In the genomic region with DNA sequence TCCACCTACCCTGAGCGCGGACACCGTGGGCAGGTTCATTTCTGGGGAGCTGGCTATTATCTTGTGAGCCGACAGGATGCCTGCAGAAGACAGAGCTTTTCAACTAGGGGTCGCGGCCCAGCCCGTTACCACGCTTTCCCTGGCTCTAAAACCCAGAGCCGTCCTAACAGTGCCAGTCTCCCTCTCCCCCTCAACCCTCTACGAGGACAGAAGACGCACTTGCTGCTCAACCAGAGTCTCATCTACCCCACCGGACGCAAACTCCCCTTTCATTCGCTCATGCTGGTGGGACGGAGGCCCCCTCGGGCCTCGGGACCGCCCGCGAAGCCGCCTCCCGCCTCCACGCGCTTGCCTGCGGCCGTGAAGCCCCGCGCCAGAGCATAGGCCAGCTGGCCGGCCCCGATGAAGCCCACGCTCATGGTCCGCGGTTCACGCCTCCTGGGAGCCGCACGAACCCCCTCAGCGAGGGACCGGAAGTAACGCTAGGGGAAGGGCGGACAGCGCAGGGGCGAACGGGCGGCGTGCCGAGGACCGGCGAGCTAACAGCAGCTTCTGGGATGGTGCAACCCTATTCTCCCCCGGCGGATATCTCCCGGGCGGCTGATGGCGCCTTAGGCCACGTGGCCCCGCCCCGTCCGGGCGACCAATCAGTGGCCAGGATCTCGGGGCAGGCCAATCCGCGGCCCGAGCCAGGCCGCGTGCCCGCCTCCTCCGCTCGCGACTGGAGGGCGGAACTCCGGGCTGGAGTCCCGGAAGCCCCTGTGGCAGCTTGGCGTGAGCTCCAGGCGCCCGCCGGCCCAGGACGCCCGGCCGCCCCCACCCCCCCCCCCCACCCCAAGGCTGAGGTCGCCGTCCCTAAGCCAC, we compare ENCODE assay signal across 8 cellular contexts. TPM values are rescaled to one million over a fixed set of nuclear protein-coding genes. Genes with fewer than 3 reads are reported as not detected.
DNase-seq lines count a peak whose midpoint lies in the region; ATAC-seq and TF ChIP-seq lines count a peak whose summit lies in the region.

A gene (minus strand): TSS at position 559 of the 864 bp plus-strand sequence. CDS start 140 bp downstream, at position 419.

- peak within 1 kb of the TSS; percentile 93 for H3K4me3 Mint-ChIP-seq in activated CD4-positive, alpha-beta T cell treated with anti-CD3 and anti-CD28 coated beads for 36 hours

- no peaks in the 10 kb centered on the region for H3K27me3 Mint-ChIP-seq in activated CD4-positive, alpha-beta T cell treated with anti-CD3 and anti-CD28 coated beads for 36 hours

- POLR2A ChIA-PET in activated CD4-positive, alpha-beta T cell treated with anti-CD3 and anti-CD28 coated beads for 36 hours (lab: Charles Lee): interaction anchor here (0.6 to 1.8 kb wide), 4 partner anchors 27 to 146 kb away, joined by 3 to 15 read pairs (median 6); a partner anchor contains a TSS

- H3K27ac Mint-ChIP-seq in activated CD4-positive, alpha-beta T cell treated with anti-CD3 and anti-CD28 coated beads for 36 hours: peak within 1 kb of the TSS; percentile 96

- ATAC-seq in HG03442 (IDR thresholded peaks at IDR 0.05; ENCODE audit: unreplicated experiment): peak; percentile 95
- ATAC-seq in activated CD4-positive, alpha-beta T cell treated with anti-CD3 and anti-CD28 coated beads for 36 hours: peak; percentile 97
- peak; percentile 97 for ATAC-seq in left colon

- peaks cover 36% of the 10 kb centered on the region for H3K36me3 Mint-ChIP-seq in activated CD4-positive, alpha-beta T cell treated with anti-CD3 and anti-CD28 coated beads for 36 hours (ENCODE audit: low read depth)

- peak within 1 kb of the TSS; percentile 94 for H3K4me3 ChIP-seq in choroid plexus epithelial cell (ENCODE audit: low read depth, low read length)

- no peaks in the 10 kb centered on the region for H3K9me3 Mint-ChIP-seq in activated CD4-positive, alpha-beta T cell treated with anti-CD3 and anti-CD28 coated beads for 36 hours (ENCODE audit: low read depth)

- peaks cover 54% of the 10 kb centered on the region for H3K4me1 Mint-ChIP-seq in activated CD4-positive, alpha-beta T cell treated with anti-CD3 and anti-CD28 coated beads for 36 hours

- intact Hi-C loops in activated CD4-positive, alpha-beta T cell treated with anti-CD3 and anti-CD28 coated beads for 36 hours (cut with DNase I, micrococcal nuclease): loop anchor here (1.0 to 5.0 kb wide), 11 partner anchors 27 to 496 kb away; a partner anchor contains a TSS
- intact Hi-C loops in left colon (cut with DNase I, micrococcal nuclease): no loop called here

- CTCF ChIA-PET in activated CD4-positive, alpha-beta T cell treated with anti-CD3 and anti-CD28 coated beads for 36 hours (lab: Charles Lee): interaction anchor here (0.6 to 2.7 kb wide), 10 partner anchors 12 to 449 kb away, joined by 3 to 18 read pairs (median 4); a partner anchor contains a TSS

- TF ChIP-seq CTCF in choroid plexus epithelial cell (conservative IDR thresholded peaks at IDR 0.05; ENCODE audit: low read depth, low read length): no peak

- peak; percentile 94 for DNase-seq in Ammon's horn (ENCODE audit: low spot score)
- DNase-seq in GM19238 (ENCODE audit: insufficient read length, low spot score): peak; percentile 100
- peak; percentile 82 to 95 for DNase-seq in NCI-H524 (lab: John Stamatoyannopoulos, UW)
- peak; percentile 97 for DNase-seq in activated CD4-positive, alpha-beta T cell treated with anti-CD3 and anti-CD28 coated beads for 36 hours
- DNase-seq in choroid plexus epithelial cell (ENCODE audit: low read depth): peak; percentile 98
- peak; percentile 94 to 96 for DNase-seq in left colon
- peak; percentile 95 for DNase-seq in stimulated activated CD4-positive, alpha-beta T cell treated with anti-CD3 and anti-CD28 coated beads, Interleukin-1b, Interleukin-23, amount 100 ng/mL, for 48 hours

RNA-seq across cellular contexts. Expression of the gene that starts here (rescaled TPM):
- 100 to 1,000 TPM; 106 to 126 TPM for total RNA-seq in activated CD4-positive, alpha-beta T cell treated with anti-CD3 and anti-CD28 coated beads for 36 hours
- total RNA-seq in left colon: 10 to 100 TPM; 34.8 to 42.3 TPM

Comparison
In these comparisons a context has a peak if more than half of its experiments do, and no peak if none do; other contexts are left out.
1. Peak in every context shown above with its lines: DNase-seq, ATAC-seq and H3K4me3 ChIP-seq.
2. intact Hi-C loops: an anchor here in activated CD4-positive, alpha-beta T cell treated with anti-CD3 and anti-CD28 coated beads for 36 hours (1.0 to 5.0 kb wide); none called in left colon.